ENCODE assay signal across 24 cellular contexts in the genomic region with DNA sequence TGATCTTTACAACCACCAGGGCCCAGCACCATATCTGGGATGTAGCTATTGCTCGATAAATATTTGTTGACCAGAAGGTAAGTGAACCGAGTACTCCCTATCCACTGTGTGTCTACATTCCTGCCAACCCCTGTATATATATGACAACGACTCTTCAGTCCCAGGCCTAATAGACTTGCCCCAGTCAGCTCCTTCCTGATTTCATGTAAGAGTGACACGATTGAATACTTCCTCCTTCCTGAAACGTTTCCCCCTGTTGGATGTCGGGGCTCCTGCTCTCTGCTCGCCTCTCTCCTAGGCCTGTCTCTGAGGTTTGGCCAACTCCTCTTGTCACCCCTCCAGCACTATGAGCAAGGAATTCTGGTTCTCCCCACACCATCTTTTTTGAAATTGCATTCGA.
"Had no signal": no experiment of that assay in that cellular context is flagged by ENCODE, and none has a peak within 500 bp of the region (broad histone marks: within the 10 kb centered on the region; RNA-seq: fewer than 3 reads in every experiment).

No MANE protein-coding gene starts in this region.

- H3K27ac ChIP-seq: transverse colon had no signal

- H3K27me3 ChIP-seq: transverse colon had no signal

- H3K27me3 Mint-ChIP-seq: activated CD4-positive, alpha-beta memory T cell treated with anti-CD3 and anti-CD28 coated beads, Interleukin-2, amount 10 ng/mL, durations not matched to agents 7 days and 5 days; activated CD8-positive, alpha-beta memory T cell treated with anti-CD3 and anti-CD28 coated beads, Interleukin-2, amount 10 ng/mL, durations not matched to agents 7 days and 5 days; brain had no signal

- H3K27ac Mint-ChIP-seq: activated CD4-positive, alpha-beta memory T cell treated with anti-CD3 and anti-CD28 coated beads, Interleukin-2, amount 10 ng/mL, durations not matched to agents 7 days and 5 days; activated CD8-positive, alpha-beta memory T cell treated with anti-CD3 and anti-CD28 coated beads, Interleukin-2, amount 10 ng/mL, durations not matched to agents 7 days and 5 days; activated naive CD4-positive, alpha-beta T cell treated with anti-CD3 and anti-CD28 coated beads for 36 hours; activated T-helper 2 cell treated with anti-CD3 and anti-CD28 coated beads, Interferon-gamma antibody, Interleukin-2, Interleukin-4, amounts not matched to agents 10 μg/mL and 5 μg/mL and 100 μg/mL, durations not matched to agents 14 hours and 24 hours and 36 hours; nephron progenitor cell; T-helper 2 cell treated with Interferon-gamma antibody and Interleukin-4, amounts not matched to agents 5 μg/mL and 100 μg/mL, for 36 hours had no signal

- H3K36me3 ChIP-seq: transverse colon had no signal

- DNase-seq: activated CD4-positive, alpha-beta memory T cell treated with anti-CD3 and anti-CD28 coated beads, Interleukin-2, amount 10 ng/mL, durations not matched to agents 7 days and 5 days; activated CD4-positive, alpha-beta T cell treated with anti-CD3 and anti-CD28 coated beads for 48 hours; activated CD4-positive, CD25-positive, alpha-beta regulatory T cell; activated CD8-positive, alpha-beta memory T cell treated with anti-CD3 and anti-CD28 coated beads, Interleukin-2, amount 10 ng/mL, durations not matched to agents 7 days and 5 days; activated naive CD4-positive, alpha-beta T cell treated with anti-CD3 and anti-CD28 coated beads for 36 hours; activated T-cell treated with anti-CD3 and anti-CD28 coated beads, Interleukin-2, amount 50 U/mL, for 1 hour; caudate nucleus; erythroblast; foreskin melanocyte; glutamatergic neuron; hypothalamus; midbrain; nephron progenitor cell; nucleus accumbens; retina; stimulated activated CD4-positive, alpha-beta T cell treated with anti-CD3 and anti-CD28 coated beads, Interleukin-12 subunit alpha, Interleukin-12 subunit beta, amount 100 ng/mL, for 4 hours; stimulated activated CD4-positive, alpha-beta T cell treated with anti-CD3 and anti-CD28 coated beads, Interleukin-1b, Interleukin-23, amount 100 ng/mL, for 48 hours; stimulated activated CD8-positive, alpha-beta memory T cell treated with anti-CD3 and anti-CD28 coated beads, Interleukin-4, amount 100 ng/mL, for 48 hours; stimulated activated naive CD4-positive, alpha-beta T cell; substantia nigra; transverse colon had no signal

- H3K4me3 ChIP-seq: transverse colon had no signal

- H3K4me1 Mint-ChIP-seq: activated CD8-positive, alpha-beta memory T cell treated with anti-CD3 and anti-CD28 coated beads, Interleukin-2, amount 10 ng/mL, durations not matched to agents 7 days and 5 days had no signal

- H3K4me3 Mint-ChIP-seq: activated CD4-positive, alpha-beta memory T cell treated with anti-CD3 and anti-CD28 coated beads, Interleukin-2, amount 10 ng/mL, durations not matched to agents 7 days and 5 days; activated CD8-positive, alpha-beta memory T cell treated with anti-CD3 and anti-CD28 coated beads, Interleukin-2, amount 10 ng/mL, durations not matched to agents 7 days and 5 days; activated naive CD4-positive, alpha-beta T cell treated with anti-CD3 and anti-CD28 coated beads for 36 hours; brain; nephron progenitor cell; T-helper 2 cell treated with Interferon-gamma antibody and Interleukin-4, amounts not matched to agents 5 μg/mL and 100 μg/mL, for 36 hours had no signal

- H3K9me3 ChIP-seq: transverse colon had no signal

- ATAC-seq: activated CD8-positive, alpha-beta memory T cell treated with anti-CD3 and anti-CD28 coated beads, Interleukin-2, amount 10 ng/mL, durations not matched to agents 7 days and 5 days had no signal

- H3K9me3 Mint-ChIP-seq: activated naive CD4-positive, alpha-beta T cell treated with anti-CD3 and anti-CD28 coated beads for 36 hours had no signal

- H3K4me1 ChIP-seq: transverse colon had no signal
